In the genomic region with DNA sequence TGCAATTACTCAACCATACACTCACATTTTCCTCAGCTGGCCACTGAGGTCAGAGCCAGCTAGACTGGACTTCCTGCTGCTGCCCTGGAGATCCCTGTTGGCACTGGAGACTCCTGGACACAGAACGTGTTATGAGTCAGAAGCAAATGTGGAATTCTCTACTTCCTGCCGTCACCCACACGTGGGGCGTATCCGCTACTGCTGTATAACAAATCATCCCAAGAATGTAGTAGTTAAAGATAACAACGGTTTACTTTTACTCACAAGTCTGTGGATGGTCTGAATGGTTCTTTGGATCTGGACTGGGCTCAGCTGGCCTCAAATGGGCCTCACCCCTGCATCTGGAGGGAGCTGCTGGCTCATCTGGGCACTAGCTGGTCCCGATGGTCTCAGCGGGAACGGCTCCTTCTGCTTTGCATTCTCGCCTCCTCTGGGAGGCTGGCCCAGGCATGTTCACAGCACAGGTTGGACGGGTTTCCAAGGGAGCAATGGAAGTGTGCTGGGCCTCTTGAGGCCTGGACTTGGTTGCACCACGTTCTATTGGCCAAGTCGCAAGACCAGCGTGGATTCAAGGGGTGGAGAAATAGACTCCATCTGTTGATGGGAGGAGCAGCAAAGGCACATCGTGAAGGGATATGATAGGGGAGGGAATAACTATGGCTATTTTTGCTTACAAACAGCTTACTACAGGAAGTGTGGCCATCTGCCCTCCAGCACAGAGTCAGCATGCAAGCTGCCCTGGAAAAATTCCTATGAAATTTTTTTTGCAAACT, we compare ENCODE assay signal across 1 cellular context.
TF ChIP-seq lines count a peak whose summit lies in the region.

No MANE protein-coding gene starts in this region.

TF ChIP-seq in GM23338, 12 proteins besides CTCF, POLR2A, EP300 and RAD21 (continued from another document):
- no peak for TF ChIP-seq ZNF462 (CRISPR knock-in tag; IDR thresholded peaks at IDR 0.05)
